In the genomic region with DNA sequence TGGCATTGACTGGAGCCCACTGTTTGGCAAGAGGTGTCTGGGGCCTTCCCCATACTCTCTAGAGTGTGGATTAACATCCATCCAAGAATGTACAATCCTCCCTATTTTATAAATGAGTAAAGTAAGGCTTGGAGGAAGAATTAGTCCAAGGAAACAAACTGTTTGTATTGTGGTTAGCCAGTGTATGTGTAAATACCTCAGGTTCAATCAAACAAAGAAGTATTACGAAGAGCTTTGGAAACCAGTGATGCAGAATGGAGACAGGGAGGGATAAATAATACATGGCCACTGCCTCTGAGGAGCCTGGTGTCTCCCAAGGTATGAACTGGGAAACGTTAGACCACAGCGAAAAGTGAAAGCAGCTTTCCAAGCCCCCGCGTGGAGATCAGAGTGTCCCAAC, we compare ENCODE assay signal across 24 cellular contexts.
"Had no signal": no experiment of that assay in that cellular context is flagged by ENCODE, and none has a peak within 500 bp of the region (broad histone marks: within the 10 kb centered on the region; RNA-seq: fewer than 3 reads in every experiment).

No MANE protein-coding gene starts in this region.

- H2AFZ ChIP-seq: hepatocyte had no signal

- H3K4me2 ChIP-seq: hepatocyte had no signal

- H3K79me2 ChIP-seq: hepatocyte had no signal

- H3K9me3 ChIP-seq: gastrocnemius medialis, lower lobe of right lung, ovary, right lobe of liver, thoracic aorta, transverse colon had no signal

- H3K27me3 ChIP-seq: gastrocnemius medialis, hepatocyte, ovary, right lobe of liver, transverse colon had no signal

- DNase-seq: dermis blood vessel endothelial cell; effector memory CD4-positive, alpha-beta T cell; erythroblast; foreskin fibroblast; gastrocnemius medialis; heart left ventricle; left ventricle myocardium superior; lower lobe of right lung; natural killer cell; occipital lobe; ovary; posterior cingulate gyrus; psoas muscle; retina; right lobe of liver; small intestine; stimulated activated CD4-positive, alpha-beta T cell treated with anti-CD3 and anti-CD28 coated beads, Interleukin-15, amount 100 ng/mL, for 24 hours; stimulated activated CD4-positive, alpha-beta T cell treated with anti-CD3 and anti-CD28 coated beads, Interleukin-2, amount 100 ng/mL, for 48 hours; stimulated activated naive B cell treated with anti-CD40 and anti-IgM and Interleukin-4, amounts not matched to agents 10 μg/mL and 1 μg/mL and 100 μg/mL, for 72 hours; transverse colon had no signal

- H3K4me3 ChIP-seq: coronary artery, gastrocnemius medialis, heart left ventricle, hepatocyte, lower lobe of right lung, ovary, psoas muscle, right lobe of liver, thoracic aorta, transverse colon had no signal

- FAIRE-seq: endothelial cell of umbilical vein, small intestine had no signal

- ATAC-seq: gastrocnemius medialis; left ventricle myocardium superior; lower lobe of right lung; natural killer cell; psoas muscle; right lobe of liver; stimulated activated naive B cell treated with anti-CD40 and anti-IgM and Interleukin-4, amounts not matched to agents 10 μg/mL and 1 μg/mL and 100 μg/mL, for 72 hours had no signal

- H3K4me1 ChIP-seq: heart left ventricle, lower lobe of right lung, psoas muscle, right lobe of liver, transverse colon had no signal

- H3K27ac ChIP-seq: coronary artery, gastrocnemius medialis, heart left ventricle, hepatocyte, lower lobe of right lung, ovary, psoas muscle, right lobe of liver, thoracic aorta, transverse colon had no signal

- H3K36me3 ChIP-seq: gastrocnemius medialis, heart left ventricle, lower lobe of right lung, ovary, right lobe of liver, thoracic aorta, transverse colon had no signal
